1 cellular context compared by ENCODE assay signal in genomic region chr9:19184144-19184917, GRCh38.
TF ChIP-seq lines count a peak whose summit lies in the region.

No MANE protein-coding gene starts in this region.

TF ChIP-seq in GM12878, 131 proteins besides CTCF, POLR2A, EP300 and RAD21 (continued from another document and continues in another):
- no peak for TF ChIP-seq ZBTB33 (IDR thresholded peaks at IDR 0.05)
- no peak for TF ChIP-seq ATF3 (IDR thresholded peaks at IDR 0.05; ENCODE audit: borderline replicate concordance, extremely low read depth, low read depth, low read length)
- no peak for TF ChIP-seq KLF5 (IDR thresholded peaks at IDR 0.05; ENCODE audit: partially characterized antibody)
- TF ChIP-seq ZNF274 (IDR thresholded peaks at IDR 0.05; ENCODE audit: insufficient read depth, insufficient read length) = no peak
- TF ChIP-seq BHLHE40 (IDR thresholded peaks at IDR 0.05; ENCODE audit: borderline replicate concordance in 1 of 2, low read depth in 2 of 2, low read length in 1 of 2) = peak; percentile 78 to 86; a peak in 3 of 4 replicates
- TF ChIP-seq ATF7 (IDR thresholded peaks at IDR 0.05; ENCODE audit: low read depth) = peak; percentile 82
- no peak for TF ChIP-seq CBX3 (IDR thresholded peaks at IDR 0.05; ENCODE audit: borderline replicate concordance, low read depth)
- TF ChIP-seq ZNF217 (IDR thresholded peaks at IDR 0.05) = no peak
- TF ChIP-seq ZNF687 (IDR thresholded peaks at IDR 0.05) = peak; percentile 97
- no peak for TF ChIP-seq TCF7 (IDR thresholded peaks at IDR 0.05; ENCODE audit: borderline replicate concordance)
- no peak for TF ChIP-seq ZBED1 (IDR thresholded peaks at IDR 0.05; ENCODE audit: borderline replicate concordance)
- TF ChIP-seq, protein P1, sequence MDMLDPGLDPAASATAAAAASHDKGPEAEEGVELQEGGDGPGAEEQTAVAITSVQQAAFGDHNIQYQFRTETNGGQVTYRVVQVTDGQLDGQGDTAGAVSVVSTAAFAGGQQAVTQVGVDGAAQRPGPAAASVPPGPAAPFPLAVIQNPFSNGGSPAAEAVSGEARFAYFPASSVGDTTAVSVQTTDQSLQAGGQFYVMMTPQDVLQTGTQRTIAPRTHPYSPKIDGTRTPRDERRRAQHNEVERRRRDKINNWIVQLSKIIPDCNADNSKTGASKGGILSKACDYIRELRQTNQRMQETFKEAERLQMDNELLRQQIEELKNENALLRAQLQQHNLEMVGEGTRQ (IDR thresholded peaks at IDR 0.05; ENCODE audit: borderline replicate concordance, low read depth, low read length) = peak; percentile 13; the same call in 1 of the 2 replicates
- no peak for TF ChIP-seq KDM1A (IDR thresholded peaks at IDR 0.05; ENCODE audit: borderline replicate concordance)
- TF ChIP-seq FOXK2 (IDR thresholded peaks at IDR 0.05) = no peak
- TF ChIP-seq SRF (IDR thresholded peaks at IDR 0.05; ENCODE audit: low read depth in 2 of 2, low read length in 2 of 2) = no peak
- TF ChIP-seq CBX5 (IDR thresholded peaks at IDR 0.05; ENCODE audit: low read depth) = no peak
- peak; percentile 85 for TF ChIP-seq RAD51 (IDR thresholded peaks at IDR 0.05)
- TF ChIP-seq RELA (IDR thresholded peaks at IDR 0.05; ENCODE audit: borderline replicate concordance, partially characterized antibody) = no peak
- no peak for TF ChIP-seq CHD1 (IDR thresholded peaks at IDR 0.05; ENCODE audit: low read depth, low read length)
- no peak for TF ChIP-seq CHD4 (IDR thresholded peaks at IDR 0.05)
- peak; percentile 62 for TF ChIP-seq SP1 (IDR thresholded peaks at IDR 0.05; ENCODE audit: low read depth, low read length)
- TF ChIP-seq ESRRA (IDR thresholded peaks at IDR 0.05; ENCODE audit: low read length) = no peak
- no peak for TF ChIP-seq CREB1 (IDR thresholded peaks at IDR 0.05; ENCODE audit: low read depth)
- TF ChIP-seq HDAC2 (IDR thresholded peaks at IDR 0.05) = no peak
- TF ChIP-seq ZSCAN29 (IDR thresholded peaks at IDR 0.05) = no peak
- TF ChIP-seq, protein P2, sequence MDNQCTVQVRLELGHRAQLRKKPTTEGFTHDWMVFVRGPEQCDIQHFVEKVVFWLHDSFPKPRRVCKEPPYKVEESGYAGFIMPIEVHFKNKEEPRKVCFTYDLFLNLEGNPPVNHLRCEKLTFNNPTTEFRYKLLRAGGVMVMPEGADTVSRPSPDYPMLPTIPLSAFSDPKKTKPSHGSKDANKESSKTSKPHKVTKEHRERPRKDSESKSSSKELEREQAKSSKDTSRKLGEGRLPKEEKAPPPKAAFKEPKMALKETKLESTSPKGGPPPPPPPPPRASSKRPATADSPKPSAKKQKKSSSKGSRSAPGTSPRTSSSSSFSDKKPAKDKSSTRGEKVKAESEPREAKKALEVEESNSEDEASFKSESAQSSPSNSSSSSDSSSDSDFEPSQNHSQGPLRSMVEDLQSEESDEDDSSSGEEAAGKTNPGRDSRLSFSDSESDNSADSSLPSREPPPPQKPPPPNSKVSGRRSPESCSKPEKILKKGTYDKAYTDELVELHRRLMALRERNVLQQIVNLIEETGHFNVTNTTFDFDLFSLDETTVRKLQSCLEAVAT (IDR thresholded peaks at IDR 0.05) = no peak
- TF ChIP-seq, protein P3, sequence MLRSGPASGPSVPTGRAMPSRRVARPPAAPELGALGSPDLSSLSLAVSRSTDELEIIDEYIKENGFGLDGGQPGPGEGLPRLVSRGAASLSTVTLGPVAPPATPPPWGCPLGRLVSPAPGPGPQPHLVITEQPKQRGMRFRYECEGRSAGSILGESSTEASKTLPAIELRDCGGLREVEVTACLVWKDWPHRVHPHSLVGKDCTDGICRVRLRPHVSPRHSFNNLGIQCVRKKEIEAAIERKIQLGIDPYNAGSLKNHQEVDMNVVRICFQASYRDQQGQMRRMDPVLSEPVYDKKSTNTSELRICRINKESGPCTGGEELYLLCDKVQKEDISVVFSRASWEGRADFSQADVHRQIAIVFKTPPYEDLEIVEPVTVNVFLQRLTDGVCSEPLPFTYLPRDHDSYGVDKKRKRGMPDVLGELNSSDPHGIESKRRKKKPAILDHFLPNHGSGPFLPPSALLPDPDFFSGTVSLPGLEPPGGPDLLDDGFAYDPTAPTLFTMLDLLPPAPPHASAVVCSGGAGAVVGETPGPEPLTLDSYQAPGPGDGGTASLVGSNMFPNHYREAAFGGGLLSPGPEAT (IDR thresholded peaks at IDR 0.05; ENCODE audit: low read depth) = peak; percentile 77
- TF ChIP-seq, protein P4, sequence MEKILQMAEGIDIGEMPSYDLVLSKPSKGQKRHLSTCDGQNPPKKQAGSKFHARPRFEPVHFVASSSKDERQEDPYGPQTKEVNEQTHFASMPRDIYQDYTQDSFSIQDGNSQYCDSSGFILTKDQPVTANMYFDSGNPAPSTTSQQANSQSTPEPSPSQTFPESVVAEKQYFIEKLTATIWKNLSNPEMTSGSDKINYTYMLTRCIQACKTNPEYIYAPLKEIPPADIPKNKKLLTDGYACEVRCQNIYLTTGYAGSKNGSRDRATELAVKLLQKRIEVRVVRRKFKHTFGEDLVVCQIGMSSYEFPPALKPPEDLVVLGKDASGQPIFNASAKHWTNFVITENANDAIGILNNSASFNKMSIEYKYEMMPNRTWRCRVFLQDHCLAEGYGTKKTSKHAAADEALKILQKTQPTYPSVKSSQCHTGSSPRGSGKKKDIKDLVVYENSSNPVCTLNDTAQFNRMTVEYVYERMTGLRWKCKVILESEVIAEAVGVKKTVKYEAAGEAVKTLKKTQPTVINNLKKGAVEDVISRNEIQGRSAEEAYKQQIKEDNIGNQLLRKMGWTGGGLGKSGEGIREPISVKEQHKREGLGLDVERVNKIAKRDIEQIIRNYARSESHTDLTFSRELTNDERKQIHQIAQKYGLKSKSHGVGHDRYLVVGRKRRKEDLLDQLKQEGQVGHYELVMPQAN (conservative IDR thresholded peaks at IDR 0.05) = no peak
- TF ChIP-seq ZNF24 (IDR thresholded peaks at IDR 0.05) = no peak
- TF ChIP-seq SUPT20H (IDR thresholded peaks at IDR 0.05; ENCODE audit: borderline replicate concordance, control insufficient read depth, low read depth, low read length) = no peak
- no peak for TF ChIP-seq MEF2A (IDR thresholded peaks at IDR 0.05; ENCODE audit: insufficient read depth, low read depth, low read length)
- TF ChIP-seq, protein P5, sequence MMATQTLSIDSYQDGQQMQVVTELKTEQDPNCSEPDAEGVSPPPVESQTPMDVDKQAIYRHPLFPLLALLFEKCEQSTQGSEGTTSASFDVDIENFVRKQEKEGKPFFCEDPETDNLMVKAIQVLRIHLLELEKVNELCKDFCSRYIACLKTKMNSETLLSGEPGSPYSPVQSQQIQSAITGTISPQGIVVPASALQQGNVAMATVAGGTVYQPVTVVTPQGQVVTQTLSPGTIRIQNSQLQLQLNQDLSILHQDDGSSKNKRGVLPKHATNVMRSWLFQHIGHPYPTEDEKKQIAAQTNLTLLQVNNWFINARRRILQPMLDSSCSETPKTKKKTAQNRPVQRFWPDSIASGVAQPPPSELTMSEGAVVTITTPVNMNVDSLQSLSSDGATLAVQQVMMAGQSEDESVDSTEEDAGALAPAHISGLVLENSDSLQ (IDR thresholded peaks at IDR 0.05) = no peak
- TF ChIP-seq RB1 (IDR thresholded peaks at IDR 0.05; ENCODE audit: borderline replicate concordance) = no peak
- no peak for TF ChIP-seq MYB (IDR thresholded peaks at IDR 0.05; ENCODE audit: borderline replicate concordance, low read depth, low read length)
- TF ChIP-seq SREBF2 (IDR thresholded peaks at IDR 0.05; ENCODE audit: low read length) = no peak
- TF ChIP-seq, protein P6, sequence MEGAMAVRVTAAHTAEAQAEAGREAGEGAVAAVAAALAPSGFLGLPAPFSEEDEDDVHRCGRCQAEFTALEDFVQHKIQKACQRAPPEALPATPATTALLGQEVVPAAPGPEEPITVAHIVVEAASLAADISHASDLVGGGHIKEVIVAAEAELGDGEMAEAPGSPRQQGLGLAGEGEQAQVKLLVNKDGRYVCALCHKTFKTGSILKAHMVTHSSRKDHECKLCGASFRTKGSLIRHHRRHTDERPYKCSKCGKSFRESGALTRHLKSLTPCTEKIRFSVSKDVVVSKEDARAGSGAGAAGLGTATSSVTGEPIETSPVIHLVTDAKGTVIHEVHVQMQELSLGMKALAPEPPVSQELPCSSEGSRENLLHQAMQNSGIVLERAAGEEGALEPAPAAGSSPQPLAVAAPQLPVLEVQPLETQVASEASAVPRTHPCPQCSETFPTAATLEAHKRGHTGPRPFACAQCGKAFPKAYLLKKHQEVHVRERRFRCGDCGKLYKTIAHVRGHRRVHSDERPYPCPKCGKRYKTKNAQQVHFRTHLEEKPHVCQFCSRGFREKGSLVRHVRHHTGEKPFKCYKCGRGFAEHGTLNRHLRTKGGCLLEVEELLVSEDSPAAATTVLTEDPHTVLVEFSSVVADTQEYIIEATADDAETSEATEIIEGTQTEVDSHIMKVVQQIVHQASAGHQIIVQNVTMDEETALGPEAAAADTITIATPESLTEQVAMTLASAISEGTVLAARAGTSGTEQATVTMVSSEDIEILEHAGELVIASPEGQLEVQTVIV (IDR thresholded peaks at IDR 0.05; ENCODE audit: borderline replicate concordance, partially characterized antibody) = no peak
- peak; percentile 21; the same call in 1 of the 2 replicates for TF ChIP-seq BCL11A (IDR thresholded peaks at IDR 0.05; ENCODE audit: low read depth, low read length)
- no peak for TF ChIP-seq SMARCA5 (IDR thresholded peaks at IDR 0.05)
- TF ChIP-seq, protein P7, sequence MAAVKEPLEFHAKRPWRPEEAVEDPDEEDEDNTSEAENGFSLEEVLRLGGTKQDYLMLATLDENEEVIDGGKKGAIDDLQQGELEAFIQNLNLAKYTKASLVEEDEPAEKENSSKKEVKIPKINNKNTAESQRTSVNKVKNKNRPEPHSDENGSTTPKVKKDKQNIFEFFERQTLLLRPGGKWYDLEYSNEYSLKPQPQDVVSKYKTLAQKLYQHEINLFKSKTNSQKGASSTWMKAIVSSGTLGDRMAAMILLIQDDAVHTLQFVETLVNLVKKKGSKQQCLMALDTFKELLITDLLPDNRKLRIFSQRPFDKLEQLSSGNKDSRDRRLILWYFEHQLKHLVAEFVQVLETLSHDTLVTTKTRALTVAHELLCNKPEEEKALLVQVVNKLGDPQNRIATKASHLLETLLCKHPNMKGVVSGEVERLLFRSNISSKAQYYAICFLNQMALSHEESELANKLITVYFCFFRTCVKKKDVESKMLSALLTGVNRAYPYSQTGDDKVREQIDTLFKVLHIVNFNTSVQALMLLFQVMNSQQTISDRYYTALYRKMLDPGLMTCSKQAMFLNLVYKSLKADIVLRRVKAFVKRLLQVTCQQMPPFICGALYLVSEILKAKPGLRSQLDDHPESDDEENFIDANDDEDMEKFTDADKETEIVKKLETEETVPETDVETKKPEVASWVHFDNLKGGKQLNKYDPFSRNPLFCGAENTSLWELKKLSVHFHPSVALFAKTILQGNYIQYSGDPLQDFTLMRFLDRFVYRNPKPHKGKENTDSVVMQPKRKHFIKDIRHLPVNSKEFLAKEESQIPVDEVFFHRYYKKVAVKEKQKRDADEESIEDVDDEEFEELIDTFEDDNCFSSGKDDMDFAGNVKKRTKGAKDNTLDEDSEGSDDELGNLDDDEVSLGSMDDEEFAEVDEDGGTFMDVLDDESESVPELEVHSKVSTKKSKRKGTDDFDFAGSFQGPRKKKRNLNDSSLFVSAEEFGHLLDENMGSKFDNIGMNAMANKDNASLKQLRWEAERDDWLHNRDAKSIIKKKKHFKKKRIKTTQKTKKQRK (IDR thresholded peaks at IDR 0.05; ENCODE audit: low read depth, low read length) = no peak
- no peak for TF ChIP-seq USF1 (IDR thresholded peaks at IDR 0.05; ENCODE audit: borderline replicate concordance, extremely low read length, insufficient read depth, low read depth, low read length)
- no peak for TF ChIP-seq RFX5 (IDR thresholded peaks at IDR 0.05; ENCODE audit: low read depth, low read length)
- TF ChIP-seq TAF1 (IDR thresholded peaks at IDR 0.05; ENCODE audit: borderline replicate concordance, low read depth, low read length) = no peak
